Comparison of ENCODE assay signal across 22 cellular contexts in the genomic region with DNA sequence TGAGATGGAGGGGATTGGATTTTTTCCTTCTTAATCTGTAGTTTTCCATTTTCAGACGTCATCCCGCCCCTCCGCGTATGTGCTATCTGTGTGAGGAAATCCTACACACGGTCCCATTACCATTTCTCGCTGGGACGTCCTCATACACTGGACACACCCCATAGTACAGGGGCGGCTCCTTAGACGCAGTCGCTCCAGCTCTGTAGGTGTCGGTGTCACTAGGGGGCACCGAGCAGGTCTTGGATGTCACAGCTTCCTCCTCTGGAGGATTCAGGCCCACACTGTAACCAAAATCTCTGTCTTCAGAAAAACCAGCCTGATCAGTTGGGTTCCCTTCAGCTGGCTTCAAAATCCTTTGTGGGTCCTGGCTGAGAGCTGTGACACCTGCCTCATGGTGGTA. TPM values are rescaled to one million over a fixed set of nuclear protein-coding genes. Genes with fewer than 3 reads are reported as not detected.
DNase-seq lines count a peak whose midpoint lies in the region; ATAC-seq and TF ChIP-seq lines count a peak whose summit lies in the region.
"Had no signal": no experiment of that assay in that cellular context is flagged by ENCODE, and none has a peak within 500 bp of the region (broad histone marks: within the 10 kb centered on the region; RNA-seq: fewer than 3 reads in every experiment).

No MANE protein-coding gene starts in this region.

- peaks cover 9 to 35% of the 10 kb centered on the region in 2 donors for H3K36me3 Mint-ChIP-seq in activated T-cell treated with anti-CD3 and anti-CD28 coated beads, Interleukin-2, amount 50 U/mL, for 72 hours (ENCODE audit: insufficient read depth in 2 of 2)
- peaks cover 40% of the 10 kb centered on the region for H3K36me3 Mint-ChIP-seq in WTC11
- peaks cover 55% of the 10 kb centered on the region for H3K36me3 Mint-ChIP-seq in stimulated activated naive CD8-positive, alpha-beta T cell treated with anti-CD3 and anti-CD28 coated beads, Interleukin-15, Interleukin-2, amounts not matched to agents 100 ng/mL and 50 ng/mL, for 24 hours (ENCODE audit: low read depth)

- ATAC-seq in activated T-cell treated with anti-CD3 and anti-CD28 coated beads, Interleukin-2, amount 50 U/mL, for 72 hours (replicated peaks in 1 of 2) = no peak
- ATAC-seq in WTC11 (peak; percentile 59), HG03439 (IDR thresholded peaks at IDR 0.05; ENCODE audit: unreplicated experiment) (no peak)

- no peak for TF ChIP-seq CTCF in WTC11 (IDR thresholded peaks at IDR 0.05)

- CTCF ChIA-PET in WTC11 (lab: Charles Lee) = interaction anchor here (3.8 kb wide), 1 partner anchor 14 kb away, joined by 12 read pairs; no protein-coding TSS in a partner anchor

- DNase-seq in activated T-cell treated with anti-CD3 and anti-CD28 coated beads, Interleukin-2, amount 50 U/mL, for 72 hours = no peak
- DNase-seq in activated T-cell treated with anti-CD3 and anti-CD28 coated beads for 4 hours (no peak), Kasumi-1 (lab: John Stamatoyannopoulos, UW) (peak; percentile 24 to 55), WTC11 (ENCODE audit: low spot score) (no peak), pons (ENCODE audit: low spot score) (no peak), SKM-1 treated with dmso at 0.1 percent for 144 hours (lab: John Stamatoyannopoulos, UW; ENCODE audit: unreplicated experiment) (no peak)
- DNase-seq: activated CD4-positive, alpha-beta T cell treated with anti-CD3 and anti-CD28 coated beads, Interleukin-2, amount 50 U/mL, for 1 hour; activated naive CD4-positive, alpha-beta T cell treated with anti-CD3 and anti-CD28 coated beads for 36 hours; anterior cingulate cortex; central memory CD4-positive, alpha-beta T cell; DMS53; dorsolateral prefrontal cortex; foreskin fibroblast; GOT3; KBM-7; NCI-H1048; NCI-H2081; NCI-H446 treated with DMSO at 0.1 percent for 48 hours; stimulated activated CD4-positive, alpha-beta T cell treated with anti-CD3 and anti-CD28 coated beads, Interleukin-4, amount 100 ng/mL, for 1 hour had no signal

- peak overlapping the region; percentile 54 for H3K27ac Mint-ChIP-seq in activated T-cell treated with anti-CD3 and anti-CD28 coated beads, Interleukin-2, amount 50 U/mL, for 72 hours
- no peak overlapping the region for H3K27ac Mint-ChIP-seq in WTC11
- H3K27ac Mint-ChIP-seq in stimulated activated naive CD8-positive, alpha-beta T cell treated with anti-CD3 and anti-CD28 coated beads, Interleukin-15, Interleukin-2, amounts not matched to agents 100 ng/mL and 50 ng/mL, for 24 hours = peak overlapping the region; percentile 15
- H3K27ac Mint-ChIP-seq: activated naive CD4-positive, alpha-beta T cell treated with anti-CD3 and anti-CD28 coated beads for 36 hours had no signal

- peaks cover 20% of the 10 kb centered on the region for H3K4me1 Mint-ChIP-seq in activated T-cell treated with anti-CD3 and anti-CD28 coated beads, Interleukin-2, amount 50 U/mL, for 72 hours (ENCODE audit: low read depth)
- H3K4me1 Mint-ChIP-seq in WTC11 = no peaks in the 10 kb centered on the region
- H3K4me1 Mint-ChIP-seq in stimulated activated naive CD8-positive, alpha-beta T cell treated with anti-CD3 and anti-CD28 coated beads, Interleukin-15, Interleukin-2, amounts not matched to agents 100 ng/mL and 50 ng/mL, for 24 hours (ENCODE audit: low read depth) = peaks cover 16% of the 10 kb centered on the region
- H3K4me1 Mint-ChIP-seq: CD14-positive monocyte had no signal

- POLR2A ChIA-PET in WTC11 (lab: Charles Lee) = no interaction called here

- no peaks in the 10 kb centered on the region for H3K27me3 Mint-ChIP-seq in activated T-cell treated with anti-CD3 and anti-CD28 coated beads, Interleukin-2, amount 50 U/mL, for 72 hours (ENCODE audit: low read depth)
- no peaks in the 10 kb centered on the region for H3K27me3 Mint-ChIP-seq in WTC11 (ENCODE audit: low read depth)
- H3K27me3 Mint-ChIP-seq in stimulated activated naive CD8-positive, alpha-beta T cell treated with anti-CD3 and anti-CD28 coated beads, Interleukin-15, Interleukin-2, amounts not matched to agents 100 ng/mL and 50 ng/mL, for 24 hours = no peaks in the 10 kb centered on the region

- no peak overlapping the region for H3K4me3 Mint-ChIP-seq in activated T-cell treated with anti-CD3 and anti-CD28 coated beads, Interleukin-2, amount 50 U/mL, for 72 hours
- no peak overlapping the region for H3K4me3 Mint-ChIP-seq in WTC11
- no peak overlapping the region for H3K4me3 Mint-ChIP-seq in stimulated activated naive CD8-positive, alpha-beta T cell treated with anti-CD3 and anti-CD28 coated beads, Interleukin-15, Interleukin-2, amounts not matched to agents 100 ng/mL and 50 ng/mL, for 24 hours
- H3K4me3 Mint-ChIP-seq: activated naive CD4-positive, alpha-beta T cell treated with anti-CD3 and anti-CD28 coated beads for 36 hours; CD14-positive monocyte had no signal

- no peaks in the 10 kb centered on the region for H3K9me3 Mint-ChIP-seq in activated T-cell treated with anti-CD3 and anti-CD28 coated beads, Interleukin-2, amount 50 U/mL, for 72 hours
- H3K9me3 Mint-ChIP-seq in WTC11 = no peaks in the 10 kb centered on the region
- H3K9me3 Mint-ChIP-seq in stimulated activated naive CD8-positive, alpha-beta T cell treated with anti-CD3 and anti-CD28 coated beads, Interleukin-15, Interleukin-2, amounts not matched to agents 100 ng/mL and 50 ng/mL, for 24 hours = no peaks in the 10 kb centered on the region
- H3K9me3 Mint-ChIP-seq: activated naive CD4-positive, alpha-beta T cell treated with anti-CD3 and anti-CD28 coated beads for 36 hours had no signal

TF ChIP-seq in WTC11, 78 proteins besides CTCF, POLR2A, EP300 and RAD21 (continues in another document):
- TF ChIP-seq ZNF232 (CRISPR knock-in tag; IDR thresholded peaks at IDR 0.05) (no peak), NR3C1 (CRISPR knock-in tag; conservative IDR thresholded peaks at IDR 0.05; ENCODE audit: low read depth) (no peak), CREM (CRISPR knock-in tag; IDR thresholded peaks at IDR 0.05) (no peak), CREB1 (CRISPR knock-in tag; IDR thresholded peaks at IDR 0.05) (no peak), FOXJ3 (CRISPR knock-in tag; IDR thresholded peaks at IDR 0.05; ENCODE audit: borderline replicate concordance) (no peak), ETV6 (CRISPR knock-in tag; IDR thresholded peaks at IDR 0.05) (no peak), MXD4 (CRISPR knock-in tag; IDR thresholded peaks at IDR 0.05; ENCODE audit: borderline replicate concordance) (no peak), ZNF396 (CRISPR knock-in tag; IDR thresholded peaks at IDR 0.05; ENCODE audit: borderline replicate concordance) (no peak), ZNF263 (CRISPR knock-in tag; IDR thresholded peaks at IDR 0.05; ENCODE audit: low read depth) (no peak), ELF4 (CRISPR knock-in tag; IDR thresholded peaks at IDR 0.05; ENCODE audit: low read depth) (no peak)
- TF ChIP-seq, protein P1, sequence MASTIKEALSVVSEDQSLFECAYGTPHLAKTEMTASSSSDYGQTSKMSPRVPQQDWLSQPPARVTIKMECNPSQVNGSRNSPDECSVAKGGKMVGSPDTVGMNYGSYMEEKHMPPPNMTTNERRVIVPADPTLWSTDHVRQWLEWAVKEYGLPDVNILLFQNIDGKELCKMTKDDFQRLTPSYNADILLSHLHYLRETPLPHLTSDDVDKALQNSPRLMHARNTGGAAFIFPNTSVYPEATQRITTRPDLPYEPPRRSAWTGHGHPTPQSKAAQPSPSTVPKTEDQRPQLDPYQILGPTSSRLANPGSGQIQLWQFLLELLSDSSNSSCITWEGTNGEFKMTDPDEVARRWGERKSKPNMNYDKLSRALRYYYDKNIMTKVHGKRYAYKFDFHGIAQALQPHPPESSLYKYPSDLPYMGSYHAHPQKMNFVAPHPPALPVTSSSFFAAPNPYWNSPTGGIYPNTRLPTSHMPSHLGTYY (CRISPR knock-in tag; IDR thresholded peaks at IDR 0.05) = no peak
- TF ChIP-seq, protein P2, sequence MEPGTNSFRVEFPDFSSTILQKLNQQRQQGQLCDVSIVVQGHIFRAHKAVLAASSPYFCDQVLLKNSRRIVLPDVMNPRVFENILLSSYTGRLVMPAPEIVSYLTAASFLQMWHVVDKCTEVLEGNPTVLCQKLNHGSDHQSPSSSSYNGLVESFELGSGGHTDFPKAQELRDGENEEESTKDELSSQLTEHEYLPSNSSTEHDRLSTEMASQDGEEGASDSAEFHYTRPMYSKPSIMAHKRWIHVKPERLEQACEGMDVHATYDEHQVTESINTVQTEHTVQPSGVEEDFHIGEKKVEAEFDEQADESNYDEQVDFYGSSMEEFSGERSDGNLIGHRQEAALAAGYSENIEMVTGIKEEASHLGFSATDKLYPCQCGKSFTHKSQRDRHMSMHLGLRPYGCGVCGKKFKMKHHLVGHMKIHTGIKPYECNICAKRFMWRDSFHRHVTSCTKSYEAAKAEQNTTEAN (CRISPR knock-in tag; IDR thresholded peaks at IDR 0.05) = no peak
- TF ChIP-seq, protein P3, sequence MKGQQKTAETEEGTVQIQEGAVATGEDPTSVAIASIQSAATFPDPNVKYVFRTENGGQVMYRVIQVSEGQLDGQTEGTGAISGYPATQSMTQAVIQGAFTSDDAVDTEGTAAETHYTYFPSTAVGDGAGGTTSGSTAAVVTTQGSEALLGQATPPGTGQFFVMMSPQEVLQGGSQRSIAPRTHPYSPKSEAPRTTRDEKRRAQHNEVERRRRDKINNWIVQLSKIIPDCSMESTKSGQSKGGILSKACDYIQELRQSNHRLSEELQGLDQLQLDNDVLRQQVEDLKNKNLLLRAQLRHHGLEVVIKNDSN (CRISPR knock-in tag; IDR thresholded peaks at IDR 0.05) = no peak

RNA-seq across cellular contexts. Expression of a gene that starts 7.1 kb away (rescaled TPM):
- 100 to 1,000 TPM; 154 to 189 TPM for total RNA-seq in activated T-cell treated with anti-CD3 and anti-CD28 coated beads, Interleukin-2, amount 50 U/mL, for 72 hours
- total RNA-seq in WTC11 (2021) = 50.3 to 63.8 TPM (median 50.6 TPM) in 3 replicates

RNA-seq across cellular contexts. Expression of a gene that starts 43.9 kb away (rescaled TPM):
- 10 to 100 TPM; 47.8 to 55.7 TPM for total RNA-seq in activated T-cell treated with anti-CD3 and anti-CD28 coated beads, Interleukin-2, amount 50 U/mL, for 72 hours
- 76.8 to 89.7 TPM (median 81.0 TPM) in 3 replicates for total RNA-seq in WTC11 (2021)

Comparison
In these comparisons a context has a peak if more than half of its experiments do, and no peak if none do; other contexts are left out.
1. DNase-seq: peak in Kasumi-1 (2 of 2); none in activated T-cell treated with anti-CD3 and anti-CD28 coated beads, Interleukin-2, amount 50 U/mL, for 72 hours (0 of 2), activated T-cell treated with anti-CD3 and anti-CD28 coated beads for 4 hours (single experiment), WTC11 (single experiment), pons (single experiment) and SKM-1 treated with dmso at 0.1 percent for 144 hours (single experiment).